15 cellular contexts compared by ENCODE assay signal in genomic region chr19:28486934-28487333, GRCh38.
DNase-seq lines count a peak whose midpoint lies in the region; ATAC-seq and TF ChIP-seq lines count a peak whose summit lies in the region.
"Had no signal": no experiment of that assay in that cellular context is flagged by ENCODE, and none has a peak within 500 bp of the region (broad histone marks: within the 10 kb centered on the region; RNA-seq: fewer than 3 reads in every experiment).

No MANE protein-coding gene starts in this region.

- no peaks in the 10 kb centered on the region for H3K27me3 ChIP-seq in DND-41 (ENCODE audit: insufficient read depth, low read length, poor library complexity)
- no peaks in the 10 kb centered on the region for H3K27me3 ChIP-seq in thymus (ENCODE audit: control insufficient read depth, insufficient read depth)
- H3K27me3 ChIP-seq in tibial nerve: no peaks in the 10 kb centered on the region

- DNase-seq in DND-41 (peak; percentile 41), NAMALWA (ENCODE audit: low spot score) (peak; percentile 59), left colon (no peak), tibial nerve (ENCODE audit: low spot score in 2 of 2) (no peak)
- DNase-seq in activated naive CD8-positive, alpha-beta T cell treated with anti-CD3 and anti-CD28 coated beads, Interleukin-2, amount 50 U/mL, for 24 hours: no peak
- DNase-seq: CD4-positive, CD25-positive, alpha-beta regulatory T cell; DMS53; H7; KBM-7 had no signal

- peak overlapping the region; percentile 16 for H3K9ac ChIP-seq in DND-41 (ENCODE audit: low read depth, low read length)

- no peaks in the 10 kb centered on the region for H3K36me3 ChIP-seq in DND-41 (ENCODE audit: insufficient read depth, low read length)
- no peaks in the 10 kb centered on the region for H3K36me3 ChIP-seq in thymus (ENCODE audit: control insufficient read depth, insufficient read depth)
- H3K36me3 ChIP-seq in tibial nerve: no peaks in the 10 kb centered on the region

- H4K20me1 ChIP-seq in DND-41 (ENCODE audit: insufficient read depth, low read length): no peaks in the 10 kb centered on the region

- H3K27ac ChIP-seq in DND-41 (ENCODE audit: low read length) (peak overlapping the region; percentile 85), thymus (ENCODE audit: low read depth) (peak overlapping the region; percentile 77), tibial nerve (no peak overlapping the region)
- H3K27ac ChIP-seq: A549, HL-60 had no signal

- H2AFZ ChIP-seq in DND-41 (ENCODE audit: low read depth, low read length): peak overlapping the region; percentile 28
- H2AFZ ChIP-seq: GM23338 had no signal

- H3K4me3 Mint-ChIP-seq in activated naive CD8-positive, alpha-beta T cell treated with anti-CD3 and anti-CD28 coated beads, Interleukin-2, amount 50 U/mL, for 24 hours: no peak overlapping the region
- H3K4me3 Mint-ChIP-seq: CD4-positive, CD25-positive, alpha-beta regulatory T cell; GM23338 had no signal

- no peak for TF ChIP-seq POLR2A in tibial nerve (IDR thresholded peaks at IDR 0.05)

- peaks cover 56% of the 10 kb centered on the region for H3K4me1 ChIP-seq in DND-41 (ENCODE audit: insufficient read depth, low read length)
- peaks cover 57% of the 10 kb centered on the region for H3K4me1 ChIP-seq in thymus (ENCODE audit: control insufficient read depth, insufficient read depth, low read length)
- H3K4me1 ChIP-seq in tibial nerve: no peaks in the 10 kb centered on the region
- H3K4me1 ChIP-seq: A549 had no signal

- TF ChIP-seq CTCF in DND-41 (IDR thresholded peaks at IDR 0.05; ENCODE audit: borderline replicate concordance, extremely low read depth, low read length, poor library complexity, severe bottlenecking): no peak
- TF ChIP-seq CTCF in tibial nerve (IDR thresholded peaks at IDR 0.05): no peak

- peaks cover 6% of the 10 kb centered on the region for H3K4me1 Mint-ChIP-seq in activated naive CD8-positive, alpha-beta T cell treated with anti-CD3 and anti-CD28 coated beads, Interleukin-2, amount 50 U/mL, for 24 hours
- H3K4me1 Mint-ChIP-seq: CD4-positive, CD25-positive, alpha-beta regulatory T cell had no signal

- intact Hi-C loops in left colon (cut with DNase I, micrococcal nuclease): no loop called here

- no peaks in the 10 kb centered on the region for H3K9me3 ChIP-seq in DND-41 (ENCODE audit: insufficient read depth, low read length, severe bottlenecking)
- no peaks in the 10 kb centered on the region for H3K9me3 ChIP-seq in thymus (ENCODE audit: control insufficient read depth)
- H3K9me3 ChIP-seq in tibial nerve: no peaks in the 10 kb centered on the region

- no peaks in the 10 kb centered on the region for H3K79me2 ChIP-seq in DND-41 (ENCODE audit: insufficient read depth, low read length)

- no peaks in the 10 kb centered on the region for H3K9me3 Mint-ChIP-seq in activated naive CD8-positive, alpha-beta T cell treated with anti-CD3 and anti-CD28 coated beads, Interleukin-2, amount 50 U/mL, for 24 hours
- H3K9me3 Mint-ChIP-seq: GM23338 had no signal

- peak; percentile 72; the same call in 2 of the 3 replicates for ATAC-seq in DND-41 (ENCODE audit: insufficient read depth, low read depth)
- peak; percentile 52 for ATAC-seq in left colon
- no peak for ATAC-seq in HG02759 (IDR thresholded peaks at IDR 0.05; ENCODE audit: unreplicated experiment)
- no peak for ATAC-seq in activated naive CD8-positive, alpha-beta T cell treated with anti-CD3 and anti-CD28 coated beads, Interleukin-2, amount 50 U/mL, for 24 hours
- ATAC-seq: A549, GM12878, GM23338 had no signal

- no peak overlapping the region for H3K27ac Mint-ChIP-seq in activated naive CD8-positive, alpha-beta T cell treated with anti-CD3 and anti-CD28 coated beads, Interleukin-2, amount 50 U/mL, for 24 hours

- no peak overlapping the region; a peak in 1 of 4 replicates for H3K4me3 ChIP-seq in DND-41 (ENCODE audit: low read depth in 1 of 2, low read length in 2 of 2)
- H3K4me3 ChIP-seq in thymus (ENCODE audit: low read length): no peak overlapping the region
- H3K4me3 ChIP-seq in tibial nerve: no peak overlapping the region
- H3K4me3 ChIP-seq: A549, GM12878, GM23338 had no signal

- H3K36me3 Mint-ChIP-seq in activated naive CD8-positive, alpha-beta T cell treated with anti-CD3 and anti-CD28 coated beads, Interleukin-2, amount 50 U/mL, for 24 hours (ENCODE audit: low read depth): no peaks in the 10 kb centered on the region
- H3K36me3 Mint-ChIP-seq: CD4-positive, CD25-positive, alpha-beta regulatory T cell had no signal

- H3K27me3 Mint-ChIP-seq in activated naive CD8-positive, alpha-beta T cell treated with anti-CD3 and anti-CD28 coated beads, Interleukin-2, amount 50 U/mL, for 24 hours: no peaks in the 10 kb centered on the region
- H3K27me3 Mint-ChIP-seq: CD4-positive, CD25-positive, alpha-beta regulatory T cell had no signal

- no peak overlapping the region; the same call in 1 of the 2 replicates for H3K4me2 ChIP-seq in DND-41 (ENCODE audit: insufficient read depth, low read length)
- H3K4me2 ChIP-seq: A549, GM23338 had no signal

- no peak for TF ChIP-seq EP300 in tibial nerve (IDR thresholded peaks at IDR 0.05)

Comparison
In these comparisons a context has a peak if more than half of its experiments do, and no peak if none do; other contexts are left out.
1. ATAC-seq: peak in DND-41 (single experiment) and left colon (single experiment); none in HG02759 (single experiment) and activated naive CD8-positive, alpha-beta T cell treated with anti-CD3 and anti-CD28 coated beads, Interleukin-2, amount 50 U/mL, for 24 hours (single experiment).
2. DNase-seq: peak in DND-41 (single experiment) and NAMALWA (single experiment); none in left colon (0 of 2), activated naive CD8-positive, alpha-beta T cell treated with anti-CD3 and anti-CD28 coated beads, Interleukin-2, amount 50 U/mL, for 24 hours (single experiment) and tibial nerve (0 of 2).
3. H3K27ac ChIP-seq: peak in DND-41 (single experiment) and thymus (single experiment); none in tibial nerve (0 of 4).